In the genomic region with DNA sequence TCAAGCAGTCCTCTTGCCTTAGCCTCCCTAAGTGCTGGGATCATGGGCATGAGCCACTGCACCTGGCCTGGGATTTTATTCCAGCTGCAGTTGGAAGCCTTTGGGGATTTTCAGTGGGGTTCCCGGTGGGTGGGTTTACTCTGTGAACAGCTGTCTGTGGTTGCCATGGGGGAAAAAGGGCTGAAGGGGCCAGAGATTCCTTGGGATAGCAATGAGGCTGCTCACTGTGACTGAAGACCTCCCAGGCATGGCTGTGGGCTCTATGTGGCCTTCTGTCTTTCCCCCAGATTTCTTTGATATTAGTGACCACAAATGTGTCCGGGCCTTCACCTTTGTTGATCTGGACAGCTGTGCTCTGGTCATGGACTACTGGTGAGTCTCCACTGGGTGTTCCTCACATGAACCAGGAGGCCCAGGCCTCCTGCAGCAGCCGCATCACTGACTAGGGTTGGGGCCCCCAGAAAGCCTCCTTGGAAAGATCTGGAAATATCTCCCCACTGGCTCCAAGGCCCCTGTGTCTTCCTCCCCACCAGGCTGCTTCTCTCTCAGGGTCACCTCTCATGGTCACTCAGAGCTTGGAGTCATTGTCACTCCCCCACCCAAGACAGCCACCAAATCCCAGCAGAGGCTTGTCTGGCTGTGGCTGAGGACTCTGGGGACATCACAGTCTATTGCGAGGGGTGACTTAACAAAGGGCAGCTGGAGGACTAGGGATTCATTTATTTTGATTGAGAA, we compare ENCODE assay signal across 22 cellular contexts. TPM values are rescaled to one million over a fixed set of nuclear protein-coding genes. Genes with fewer than 3 reads are reported as not detected.
DNase-seq lines count a peak whose midpoint lies in the region; ATAC-seq and TF ChIP-seq lines count a peak whose summit lies in the region.
"Had no signal": no experiment of that assay in that cellular context is flagged by ENCODE, and none has a peak within 500 bp of the region (broad histone marks: within the 10 kb centered on the region; RNA-seq: fewer than 3 reads in every experiment).

No MANE protein-coding gene starts in this region.

- WGBS in heart left ventricle, 4 donors, result 87 to 91% (median 89%) methylated on average over 4 of the region's 4 CpGs
- WGBS in spleen, 5 donors, result 90 to 98% (median 93%) methylated on average over 4 of the region's 4 CpGs

- no peaks in the 10 kb centered on the region for H3K36me3 ChIP-seq in heart left ventricle
- H3K36me3 ChIP-seq in RWPE2 (ENCODE audit: low read depth), result no peaks in the 10 kb centered on the region
- H3K36me3 ChIP-seq in spleen, result no peaks in the 10 kb centered on the region

- no peak overlapping the region for H3K27ac ChIP-seq in heart left ventricle
- no peak overlapping the region for H3K27ac ChIP-seq in RWPE2 (ENCODE audit: poor library complexity, severe bottlenecking)
- H3K27ac ChIP-seq in spleen, result no peak overlapping the region
- H3K27ac ChIP-seq: 22Rv1, A549, GM23248, HL-60 had no signal

- TF ChIP-seq CTCF in heart left ventricle (IDR thresholded peaks at IDR 0.05) (no peak), RWPE2 (IDR thresholded peaks at IDR 0.05; ENCODE audit: poor library complexity, severe bottlenecking) (no peak), neural crest cell (conservative IDR thresholded peaks at IDR 0.05) (no peak), spleen (IDR thresholded peaks at IDR 0.05 in 8 of 11, conservative IDR thresholded peaks at IDR 0.05 in 3 of 11) (no peak)

- H3K4me1 ChIP-seq in heart left ventricle, result no peaks in the 10 kb centered on the region
- H3K4me1 ChIP-seq in RWPE2 (ENCODE audit: insufficient read depth, poor library complexity, severe bottlenecking), result no peaks in the 10 kb centered on the region
- H3K4me1 ChIP-seq in spleen, result no peaks in the 10 kb centered on the region
- H3K4me1 ChIP-seq: A549 had no signal

- H3K27ac Mint-ChIP-seq in neural crest cell (ENCODE audit: unreplicated experiment), result peak overlapping the region; percentile 90
- H3K27ac Mint-ChIP-seq: CD8-positive, alpha-beta T cell had no signal

- no peak overlapping the region for H3K4me3 ChIP-seq in heart left ventricle
- H3K4me3 ChIP-seq in RWPE2 (ENCODE audit: severe bottlenecking), result no peak overlapping the region
- no peak overlapping the region for H3K4me3 ChIP-seq in spleen
- H3K4me3 ChIP-seq: A549, GM12878, GM23248 had no signal

- intact Hi-C loops in Right ventricle myocardium inferior (cut with DNase I), result loop anchor here (5.0 kb wide), 1 partner anchor 100 kb away; no protein-coding TSS in a partner anchor
- intact Hi-C loops in heart left ventricle (cut with DNase I), result loop anchor here in 3 of 10 donors (5.0 to 10.0 kb wide), 2 partner anchors 97 to 100 kb away; no protein-coding TSS in a partner anchor
- intact Hi-C loops in spleen (cut with DNase I; ENCODE audit: low total_unique reads), result no loop called here

- no peak overlapping the region for H3K4me3 Mint-ChIP-seq in neural crest cell
- H3K4me3 Mint-ChIP-seq: CD8-positive, alpha-beta T cell; IgD-negative memory B cell had no signal

- ATAC-seq in Right ventricle myocardium inferior (no peak), heart left ventricle (no peak), RWPE2 (ENCODE audit: low read depth) (no peak), HG03469 (IDR thresholded peaks at IDR 0.05; ENCODE audit: unreplicated experiment) (no peak), HG03354 (IDR thresholded peaks at IDR 0.05; ENCODE audit: poor library complexity, severe bottlenecking, unreplicated experiment) (no peak)
- ATAC-seq: A549; CD8-positive, alpha-beta T cell; GM12878 had no signal

- H3K4me1 Mint-ChIP-seq in neural crest cell, result no peaks in the 10 kb centered on the region

- H3K9me3 ChIP-seq in heart left ventricle, result no peaks in the 10 kb centered on the region
- no peaks in the 10 kb centered on the region for H3K9me3 ChIP-seq in RWPE2 (ENCODE audit: severe bottlenecking)
- H3K9me3 ChIP-seq in spleen, result no peaks in the 10 kb centered on the region
- H3K9me3 ChIP-seq: A549 had no signal

- no peaks in the 10 kb centered on the region for H3K36me3 Mint-ChIP-seq in neural crest cell (ENCODE audit: low read depth)
- H3K36me3 Mint-ChIP-seq: CD8-positive, alpha-beta T cell had no signal

- no peak for TF ChIP-seq POLR2A in heart left ventricle (IDR thresholded peaks at IDR 0.05)
- TF ChIP-seq POLR2A in spleen (IDR thresholded peaks at IDR 0.05), result no peak

- peak; percentile 22 for DNase-seq in Right ventricle myocardium inferior (ENCODE audit: missing footprints)
- no peak for DNase-seq in heart left ventricle
- DNase-seq in RWPE2 (ENCODE audit: low spot score), result peak; percentile 63
- no peak for DNase-seq in neural crest cell (ENCODE audit: low read depth, low spot score)
- no peak for DNase-seq in DMS114 treated with DMSO at 0.1 percent for 48 hours (lab: John Stamatoyannopoulos, UW; ENCODE audit: unreplicated experiment)
- no peak for DNase-seq in spleen
- DNase-seq: AML-193; Calu3; CD8-positive, alpha-beta T cell; DMS53; DND-41; EL; GM23248; KBM-7 had no signal

- H3K27me3 ChIP-seq in heart left ventricle, result no peaks in the 10 kb centered on the region
- no peaks in the 10 kb centered on the region for H3K27me3 ChIP-seq in RWPE2 (ENCODE audit: insufficient read depth, poor library complexity, severe bottlenecking)
- H3K27me3 ChIP-seq in spleen (replicated peaks in 1 of 7), result no peaks in the 10 kb centered on the region

- H3K27me3 Mint-ChIP-seq in neural crest cell (ENCODE audit: low read depth), result no peaks in the 10 kb centered on the region
- H3K27me3 Mint-ChIP-seq: IgD-negative memory B cell had no signal

- H3K9me3 Mint-ChIP-seq in neural crest cell, result no peaks in the 10 kb centered on the region
- H3K9me3 Mint-ChIP-seq: CD8-positive, alpha-beta T cell; IgD-negative memory B cell had no signal

RNA-seq across cellular contexts. Expression of a gene that starts 33.4 kb away (rescaled TPM):
- total RNA-seq in Right ventricle myocardium inferior, result 0.43 TPM
- total RNA-seq in heart left ventricle, result under 1 TPM in 2 of 9 donors, not detected in 7; 0.08 to 0.29 TPM
- polyA plus RNA-seq in heart left ventricle, result under 1 TPM in 1 of 2 donors, not detected in 1; 0.03 TPM
- total RNA-seq in neural crest cell, result 0.26 TPM in 1 of 2 replicates, not detected in the other
- 1 to 10 TPM in 5 of 7 donors, under 1 TPM in 2; 0.34 to 4.2 (median 1.7) TPM for total RNA-seq in spleen
- polyA plus RNA-seq in spleen, result under 1 TPM; 0.06 to 0.12 (median 0.07) TPM
- total RNA-seq: GM23248 had no signal
- polyA plus RNA-seq: A549, BJ, GM23248, IgD-negative memory B cell had no signal

Comparison
In these comparisons a context has a peak if more than half of its experiments do, and no peak if none do; other contexts are left out.
1. DNase-seq: peak in Right ventricle myocardium inferior (single experiment) and RWPE2 (single experiment); none in heart left ventricle (0 of 5), neural crest cell (single experiment), DMS114 treated with DMSO at 0.1 percent for 48 hours (single experiment) and spleen (single experiment).